1 cellular context compared by ENCODE assay signal in genomic region chr6:107776415-107776814, GRCh38.
TF ChIP-seq lines count a peak whose summit lies in the region.

No MANE protein-coding gene starts in this region.

TF ChIP-seq in HepG2, 621 proteins besides CTCF, POLR2A, EP300 and RAD21 (continued from another document):
- TF ChIP-seq EED (CRISPR knock-in tag; IDR thresholded peaks at IDR 0.05) = no peak
- TF ChIP-seq NR3C1 (CRISPR knock-in tag; IDR thresholded peaks at IDR 0.05) = no peak
- TF ChIP-seq FOXM1 (CRISPR knock-in tag; IDR thresholded peaks at IDR 0.05) = no peak
- TF ChIP-seq MED1 (CRISPR knock-in tag; IDR thresholded peaks at IDR 0.05) = no peak
